1 cellular context compared by ENCODE assay signal in genomic region chr14:99284254-99285004, GRCh38.
TF ChIP-seq lines count a peak whose summit lies in the region.

No MANE protein-coding gene starts in this region.

TF ChIP-seq in H1, 55 proteins besides CTCF, POLR2A, EP300 and RAD21:
- TF ChIP-seq MAX (IDR thresholded peaks at IDR 0.05) (0 out of 2 replicates have a peak, but pooled peaks have one; percentile 19), ATF2 (IDR thresholded peaks at IDR 0.05; ENCODE audit: low read length) (no peak)
